19 cellular contexts compared by ENCODE assay signal in genomic region chr1:163203561-163203960, GRCh38. TPM values are rescaled to one million over a fixed set of nuclear protein-coding genes. Genes with fewer than 3 reads are reported as not detected.
DNase-seq lines count a peak whose midpoint lies in the region; TF ChIP-seq lines count a peak whose summit lies in the region.
"Had no signal": no experiment of that assay in that cellular context is flagged by ENCODE, and none has a peak within 500 bp of the region (broad histone marks: within the 10 kb centered on the region; RNA-seq: fewer than 3 reads in every experiment).

No MANE protein-coding gene starts in this region.

- H3K79me1 ChIP-seq in H9 (ENCODE audit: insufficient read depth, low read depth, low read length, poor library complexity, severe bottlenecking) (no peaks in the 10 kb centered on the region), neuronal stem cell (ENCODE audit: low read depth, low read length) (no peaks in the 10 kb centered on the region)

- DNase-seq in H9: no peak
- peak; percentile 1 for DNase-seq in adipocyte (ENCODE audit: low read depth)
- DNase-seq in fibroblast of peridontal ligament (ENCODE audit: extremely low read depth): peak; percentile 2
- no peak for DNase-seq in neuronal stem cell (ENCODE audit: low spot score)
- DNase-seq in NCI-H2196 treated with DMSO at 0.1 percent for 48 hours (lab: John Stamatoyannopoulos, UW; ENCODE audit: unreplicated experiment): no peak
- DNase-seq in Caco-2: no peak
- DNase-seq in hepatocyte (ENCODE audit: low spot score): no peak
- no peak for DNase-seq in NCI-H1092 (lab: John Stamatoyannopoulos, UW)
- DNase-seq: activated naive CD4-positive, alpha-beta T cell treated with anti-CD3 and anti-CD28 coated beads for 36 hours; activated T-cell treated with anti-CD3 and anti-CD28 coated beads, Interleukin-2, amount 50 U/mL, for 4 hours; C1 segment of cervical spinal cord; Calu3; effector memory CD8-positive, alpha-beta T cell; left colon; NCI-H187; NCI-H345; Right ventricle myocardium superior had no signal

- H3K9me3 ChIP-seq in H9 (ENCODE audit: control insufficient read depth, low read depth, low read length) (no peaks in the 10 kb centered on the region), adipocyte (ENCODE audit: control insufficient read depth, low read length) (no peaks in the 10 kb centered on the region), neuronal stem cell (replicated peaks in 1 of 2; ENCODE audit: control insufficient read depth in 2 of 2, insufficient read depth in 1 of 2, low read depth in 1 of 2, low read length in 2 of 2) (no peaks in the 10 kb centered on the region), Caco-2 (no peaks in the 10 kb centered on the region), hepatocyte (ENCODE audit: low read depth) (no peaks in the 10 kb centered on the region)

- H2AFZ ChIP-seq in H9 (ENCODE audit: low read length): no peak overlapping the region
- H2AFZ ChIP-seq in neuronal stem cell (ENCODE audit: low read length): peak overlapping the region; percentile 81
- H2AFZ ChIP-seq in hepatocyte: no peak overlapping the region

- H3K27ac Mint-ChIP-seq in H9 (peak overlapping the region in 2 of 3 experiments; percentile 86 to 97; a peak in 5 of 7 replicates), Caco-2 (ENCODE audit: unreplicated experiment) (no peak overlapping the region)
- H3K27ac Mint-ChIP-seq: activated naive CD4-positive, alpha-beta T cell treated with anti-CD3 and anti-CD28 coated beads for 36 hours; effector memory CD8-positive, alpha-beta T cell had no signal

- no peak overlapping the region for H3K4ac ChIP-seq in H9 (ENCODE audit: low read depth, low read length)
- H3K4ac ChIP-seq in neuronal stem cell (ENCODE audit: low read length): no peak overlapping the region

- CTCF ChIA-PET in Caco-2 (lab: Charles Lee): no interaction called here

- H3K9ac ChIP-seq in H9 (ENCODE audit: extremely low read depth, insufficient read length, low read length) (no peak overlapping the region), adipocyte (ENCODE audit: low read length) (no peak overlapping the region), neuronal stem cell (ENCODE audit: low read depth, low read length, poor library complexity) (no peak overlapping the region)

- intact Hi-C loops in Caco-2 (cut with micrococcal nuclease; ENCODE audit: unreplicated experiment): no loop called here

- H2BK15ac ChIP-seq in H9 (ENCODE audit: low read depth, low read length): no peak overlapping the region
- no peak overlapping the region for H2BK15ac ChIP-seq in neuronal stem cell (ENCODE audit: low read length)

- TF ChIP-seq CTCF in H9 (conservative IDR thresholded peaks at IDR 0.05) (no peak), Caco-2 (IDR thresholded peaks at IDR 0.05; ENCODE audit: insufficient read depth in 1 of 2, low read depth in 1 of 2, low read length in 1 of 2, severe bottlenecking in 1 of 2, unreplicated experiment in 1 of 2) (no peak), hepatocyte (IDR thresholded peaks at IDR 0.05; ENCODE audit: poor library complexity) (no peak)

- H3K27me3 Mint-ChIP-seq in H9 (ENCODE audit: low read depth): no peaks in the 10 kb centered on the region
- no peaks in the 10 kb centered on the region for H3K27me3 Mint-ChIP-seq in Caco-2 (ENCODE audit: insufficient read depth, unreplicated experiment)
- H3K27me3 Mint-ChIP-seq: effector memory CD8-positive, alpha-beta T cell had no signal

- no peak overlapping the region for H4K91ac ChIP-seq in H9 (ENCODE audit: insufficient read length, low read depth, low read length)
- no peak overlapping the region for H4K91ac ChIP-seq in neuronal stem cell (ENCODE audit: low read depth, low read length, poor library complexity)

- H3K36me3 ChIP-seq in adipocyte (ENCODE audit: control insufficient read depth, insufficient read depth, low read length, severe bottlenecking) (no peaks in the 10 kb centered on the region), neuronal stem cell (replicated peaks in 1 of 2; ENCODE audit: control insufficient read depth in 2 of 2, insufficient read depth in 2 of 2, low read length in 2 of 2) (no peaks in the 10 kb centered on the region), Caco-2 (ENCODE audit: control insufficient read depth, insufficient read depth, low read length) (no peaks in the 10 kb centered on the region), hepatocyte (replicated peaks; ENCODE audit: insufficient read depth, low read depth) (no peaks in the 10 kb centered on the region)

- no peak overlapping the region for H2BK120ac ChIP-seq in H9 (ENCODE audit: low read depth, low read length, poor library complexity, severe bottlenecking)
- H2BK120ac ChIP-seq in neuronal stem cell (ENCODE audit: low read depth, low read length): no peak overlapping the region

- H3K23me2 ChIP-seq in H9 (ENCODE audit: insufficient read length, low read depth, low read length, poor library complexity, severe bottlenecking): no peaks in the 10 kb centered on the region

- no CpG with 5 or more reads among the region's 1 CpG for WGBS in H9 (ENCODE audit: extremely low coverage, insufficient read length, low lambda C conversion rate)
- WGBS in neuronal stem cell (ENCODE audit: extremely low coverage in 2 of 2, insufficient read length in 2 of 2, insufficient replicate concordance in 1 of 2), 2 donors: no CpG with 5 or more reads among the region's 1 CpG
- 40% methylated on average over 1 of the region's 1 CpG for WGBS in hepatocyte (ENCODE audit: low lambda C conversion rate, missing lambda C conversion rate)

- H3K9me2 ChIP-seq in hepatocyte (replicated peaks; ENCODE audit: insufficient read depth): no peaks in the 10 kb centered on the region

- H3K4me2 ChIP-seq in H9 (ENCODE audit: insufficient read depth, insufficient read length, low read length) (no peak overlapping the region), neuronal stem cell (ENCODE audit: insufficient read depth, low read length, poor library complexity, severe bottlenecking) (no peak overlapping the region), hepatocyte (no peak overlapping the region)

- H3K23ac ChIP-seq in H9 (ENCODE audit: insufficient read length, low read depth, low read length) (no peak overlapping the region), neuronal stem cell (ENCODE audit: low read depth, low read length, poor library complexity) (no peak overlapping the region)

- H4K8ac ChIP-seq in H9 (replicated peaks; ENCODE audit: insufficient read length, low read depth, low read length) (no peak overlapping the region), neuronal stem cell (ENCODE audit: low read depth, low read length) (no peak overlapping the region)

- no TSS peak for BruUV-seq in Caco-2 (replicated peaks; lab: Mats Ljungman, UMichigan)

- H3K4me3 ChIP-seq in adipocyte (ENCODE audit: low read length): no peak overlapping the region
- no peak overlapping the region for H3K4me3 ChIP-seq in neuronal stem cell (ENCODE audit: low read length in 2 of 2)
- H3K4me3 ChIP-seq in Caco-2 (ENCODE audit: low read depth, low read length): no peak overlapping the region
- H3K4me3 ChIP-seq in hepatocyte: no peak overlapping the region
- H3K4me3 ChIP-seq: K562 had no signal

- H2AK5ac ChIP-seq in H9 (ENCODE audit: insufficient read length, low read length): no peak overlapping the region
- no peak overlapping the region for H2AK5ac ChIP-seq in neuronal stem cell (ENCODE audit: low read depth, low read length)

- no peak overlapping the region for H3K4me3 Mint-ChIP-seq in H9
- H3K4me3 Mint-ChIP-seq in Caco-2 (ENCODE audit: unreplicated experiment): no peak overlapping the region
- H3K4me3 Mint-ChIP-seq: activated naive CD4-positive, alpha-beta T cell treated with anti-CD3 and anti-CD28 coated beads for 36 hours; activated T-cell treated with anti-CD3 and anti-CD28 coated beads, Interleukin-2, amount 50 U/mL, for 4 hours; effector memory CD8-positive, alpha-beta T cell; nephron progenitor cell had no signal

- 0 out of 2 replicates have a peak, but pooled peaks cover 3% of the 10 kb centered on the region for H3K79me2 ChIP-seq in H9 (ENCODE audit: insufficient read depth, low read length)
- no peaks in the 10 kb centered on the region for H3K79me2 ChIP-seq in hepatocyte

- H3K27me3 ChIP-seq in H9 (ENCODE audit: insufficient read depth, low read length): no peaks in the 10 kb centered on the region
- no peaks in the 10 kb centered on the region for H3K27me3 ChIP-seq in adipocyte (replicated peaks; ENCODE audit: control insufficient read depth, insufficient read depth, low read length)
- H3K27me3 ChIP-seq in neuronal stem cell (ENCODE audit: control insufficient read depth in 3 of 3, insufficient read depth in 3 of 3, low read depth in 1 of 3, low read length in 3 of 3): no peaks in the 10 kb centered on the region
- H3K27me3 ChIP-seq in Caco-2 (replicated peaks; ENCODE audit: control insufficient read depth, insufficient read depth, low read length): no peaks in the 10 kb centered on the region
- H3K27me3 ChIP-seq in hepatocyte: no peaks in the 10 kb centered on the region

- H4K5ac ChIP-seq in H9 (ENCODE audit: insufficient read length, low read depth, low read length): no peak overlapping the region

- H3K9me3 Mint-ChIP-seq in H9 (no peaks in the 10 kb centered on the region), Caco-2 (ENCODE audit: unreplicated experiment) (no peaks in the 10 kb centered on the region)
- H3K9me3 Mint-ChIP-seq: activated naive CD4-positive, alpha-beta T cell treated with anti-CD3 and anti-CD28 coated beads for 36 hours; activated T-cell treated with anti-CD3 and anti-CD28 coated beads, Interleukin-2, amount 50 U/mL, for 4 hours; effector memory CD8-positive, alpha-beta T cell; nephron progenitor cell had no signal

- H2BK12ac ChIP-seq in H9 (ENCODE audit: insufficient read length, low read depth, low read length) (no peak overlapping the region), neuronal stem cell (ENCODE audit: low read length) (no peak overlapping the region)

- no peak overlapping the region for H3K18ac ChIP-seq in H9 (ENCODE audit: insufficient read length, low read depth, low read length)
- no peak overlapping the region for H3K18ac ChIP-seq in neuronal stem cell (ENCODE audit: low read length)

- H3K36me3 Mint-ChIP-seq in H9 (ENCODE audit: insufficient read depth in 1 of 3, low read depth in 3 of 3) (no peaks in the 10 kb centered on the region), Caco-2 (ENCODE audit: insufficient read depth, unreplicated experiment) (no peaks in the 10 kb centered on the region)

- H3K56ac ChIP-seq in H9 (ENCODE audit: insufficient read length, low read depth, low read length): no peak overlapping the region

- H3T11ph ChIP-seq in H9 (ENCODE audit: low read length): no peak overlapping the region

- POLR2A ChIA-PET in Caco-2 (lab: Charles Lee): no interaction called here

- peaks cover 2% of the 10 kb centered on the region; the same call in 1 of the 2 replicates for H3K4me1 ChIP-seq in H9 (ENCODE audit: insufficient read depth, low read length)
- H3K4me1 ChIP-seq in adipocyte (ENCODE audit: control insufficient read depth, insufficient read depth, low read length): no peaks in the 10 kb centered on the region
- peaks cover 1 to 7% of the 10 kb centered on the region in 2 donors for H3K4me1 ChIP-seq in neuronal stem cell (ENCODE audit: control insufficient read depth in 2 of 2, insufficient read depth in 1 of 2, low read depth in 1 of 2, low read length in 2 of 2)
- peaks cover 34% of the 10 kb centered on the region for H3K4me1 ChIP-seq in Caco-2
- H3K4me1 ChIP-seq in hepatocyte (ENCODE audit: insufficient read depth): no peaks in the 10 kb centered on the region

- no peak overlapping the region for H2BK5ac ChIP-seq in H9 (ENCODE audit: insufficient read length, low read length)
- H2BK5ac ChIP-seq in neuronal stem cell (ENCODE audit: low read length): no peak overlapping the region

- peak overlapping the region; percentile 60 for H3K27ac ChIP-seq in H9 (ENCODE audit: insufficient read length, low read depth, low read length)
- H3K27ac ChIP-seq in neuronal stem cell (replicated peaks; ENCODE audit: low read length): no peak overlapping the region
- no peak overlapping the region for H3K27ac ChIP-seq in hepatocyte

- H3K14ac ChIP-seq in H9 (ENCODE audit: insufficient read depth, low read length) (no peak overlapping the region), neuronal stem cell (ENCODE audit: low read length) (no peak overlapping the region)

- H3K4me1 Mint-ChIP-seq in H9: peaks cover 35 to 43% of the 10 kb centered on the region in 2 experiments
- peaks cover 20% of the 10 kb centered on the region for H3K4me1 Mint-ChIP-seq in Caco-2 (ENCODE audit: low read depth, unreplicated experiment)

- H4K20me1 ChIP-seq in H9 (ENCODE audit: control insufficient read depth, insufficient read depth, insufficient read length) (no peaks in the 10 kb centered on the region), hepatocyte (ENCODE audit: insufficient read depth, poor library complexity, severe bottlenecking) (no peaks in the 10 kb centered on the region)

- H2BK20ac ChIP-seq in H9 (ENCODE audit: low read depth, low read length, poor library complexity, severe bottlenecking): no peak overlapping the region

RNA-seq across cellular contexts. Expression of gene RGS5, which starts 0.8 kb away (rescaled TPM):
- total RNA-seq in H9 (2021) (30.1 and 33.7 TPM in 2 replicates), Caco-2 (2022) (8.4 and 12.7 TPM in 2 replicates), hepatocyte (4.6 and 5.0 TPM in 2 replicates)
- 45.2 TPM for polyA plus RNA-seq in neuronal stem cell (2013, experiment 1 of 2)
- polyA plus RNA-seq in neuronal stem cell (2013, experiment 2 of 2): 46.0 TPM
- 4.4 and 10.5 TPM in 2 replicates for polyA plus RNA-seq in hepatocyte

Comparison
In these comparisons a context has a peak if more than half of its experiments do, and no peak if none do; other contexts are left out.
1. DNase-seq: peak in adipocyte (single experiment) and fibroblast of peridontal ligament (single experiment); none in H9 (single experiment), neuronal stem cell (single experiment), NCI-H2196 treated with DMSO at 0.1 percent for 48 hours (single experiment), Caco-2 (0 of 2), hepatocyte (single experiment) and NCI-H1092 (single experiment).